ENCODE assay signal across 28 cellular contexts in the genomic region with DNA sequence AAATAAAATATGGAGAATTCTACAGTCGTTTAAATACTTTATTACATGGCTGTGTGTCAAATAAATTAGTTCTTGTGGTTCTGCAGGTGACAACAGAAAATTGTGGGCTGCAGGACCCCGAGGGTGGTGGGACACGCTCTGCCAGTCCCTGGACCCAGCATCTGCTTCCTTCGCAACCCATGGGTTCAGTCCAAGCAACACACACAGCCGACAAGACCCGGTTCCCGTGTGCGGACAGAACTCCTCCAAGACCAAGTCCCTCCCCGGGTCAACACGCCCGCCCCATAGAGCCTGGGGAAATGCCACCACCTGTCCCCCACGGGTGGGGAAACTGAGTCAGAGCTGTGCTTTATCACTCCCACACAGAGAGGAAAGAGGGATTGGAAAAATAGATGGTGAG.
"Had no signal": no experiment of that assay in that cellular context is flagged by ENCODE, and none has a peak within 500 bp of the region (broad histone marks: within the 10 kb centered on the region; RNA-seq: fewer than 3 reads in every experiment).

No MANE protein-coding gene starts in this region.

- H3K79me2 ChIP-seq: parathyroid adenoma had no signal

- H3K4me1 ChIP-seq: esophagus squamous epithelium, parathyroid adenoma, right lobe of liver, stomach, thyroid gland had no signal

- H3K9me3 ChIP-seq: esophagus squamous epithelium, neutrophil, right lobe of liver, stomach, thyroid gland had no signal

- H3K4me3 ChIP-seq: esophagus squamous epithelium, right lobe of liver, stomach, thyroid gland had no signal

- H3K9me3 Mint-ChIP-seq: effector memory CD8-positive, alpha-beta T cell; immature natural killer cell; naive B cell; natural killer cell treated with Interleukin-12 subunit alpha and Interleukin-12 subunit beta and Interleukin-15 and Interleukin-18, amount 100 ng/mL, for 72 hours; neural crest cell had no signal

- H3K27me3 ChIP-seq: esophagus squamous epithelium, neutrophil, right lobe of liver, thyroid gland had no signal

- H3K36me3 ChIP-seq: esophagus squamous epithelium, neutrophil, right lobe of liver, stomach, thyroid gland had no signal

- H3K36me3 Mint-ChIP-seq: naive B cell; natural killer cell treated with Interleukin-12 subunit alpha and Interleukin-12 subunit beta and Interleukin-15 and Interleukin-18, amount 100 ng/mL, for 72 hours had no signal

- FAIRE-seq: endometrium, keratinocyte, small intestine had no signal

- H3K4me3 Mint-ChIP-seq: effector memory CD8-positive, alpha-beta T cell; immature natural killer cell; naive B cell; natural killer cell treated with Interleukin-12 subunit alpha and Interleukin-12 subunit beta and Interleukin-15 and Interleukin-18, amount 100 ng/mL, for 72 hours; neural crest cell had no signal

- H3K27ac Mint-ChIP-seq: effector memory CD8-positive, alpha-beta T cell; natural killer cell treated with Interleukin-12 subunit alpha and Interleukin-12 subunit beta and Interleukin-15 and Interleukin-18, amount 100 ng/mL, for 72 hours; progenitor cell of endocrine pancreas had no signal

- H3K9ac ChIP-seq: parathyroid adenoma had no signal

- ATAC-seq: effector memory CD8-positive, alpha-beta T cell; left lobe of liver; natural killer cell treated with Interleukin-12 subunit alpha and Interleukin-12 subunit beta and Interleukin-15 and Interleukin-18, amount 100 ng/mL, for 72 hours; right lobe of liver had no signal

- H3K27me3 Mint-ChIP-seq: effector memory CD8-positive, alpha-beta T cell; naive B cell; natural killer cell treated with Interleukin-12 subunit alpha and Interleukin-12 subunit beta and Interleukin-15 and Interleukin-18, amount 100 ng/mL, for 72 hours had no signal

- DNase-seq: cerebellar nuclear complex; cortex of kidney; effector memory CD8-positive, alpha-beta T cell; erythroblast; esophagus squamous epithelium; foreskin melanocyte; hypothalamus; immature natural killer cell; mammary epithelial cell; naive B cell; small intestine; stimulated activated CD4-positive, alpha-beta T cell treated with anti-CD3 and anti-CD28 coated beads, Interleukin-12 subunit alpha, Interleukin-12 subunit beta, amount 100 ng/mL, for 4 hours; stimulated activated CD4-positive, alpha-beta T cell treated with anti-CD3 and anti-CD28 coated beads, Interleukin-1b, Interleukin-23, amount 100 ng/mL, for 48 hours; stimulated activated CD4-positive, alpha-beta T cell treated with anti-CD3 and anti-CD28 coated beads, Interleukin-4, amount 100 ng/mL, for 1 hour; stimulated activated CD8-positive, alpha-beta memory T cell treated with anti-CD3 and anti-CD28 coated beads, Interleukin-4, amount 100 ng/mL, for 48 hours; stimulated activated naive CD4-positive, alpha-beta T cell treated with Interleukin-2 at 50 U/mL for 16 hours; stomach; thyroid gland; trophoblast cell had no signal

- H2AFZ ChIP-seq: parathyroid adenoma had no signal

- H3K27ac ChIP-seq: esophagus squamous epithelium, neutrophil, parathyroid adenoma, right lobe of liver, stomach, thyroid gland had no signal
